In genomic region chrX:2690856-2691542, GRCh38 we compare ENCODE assay signal across 8 cellular contexts. TPM values are rescaled to one million over a fixed set of nuclear protein-coding genes. Genes with fewer than 3 reads are reported as not detected.
DNase-seq lines count a peak whose midpoint lies in the region; ATAC-seq and TF ChIP-seq lines count a peak whose summit lies in the region.

A gene with protein sequence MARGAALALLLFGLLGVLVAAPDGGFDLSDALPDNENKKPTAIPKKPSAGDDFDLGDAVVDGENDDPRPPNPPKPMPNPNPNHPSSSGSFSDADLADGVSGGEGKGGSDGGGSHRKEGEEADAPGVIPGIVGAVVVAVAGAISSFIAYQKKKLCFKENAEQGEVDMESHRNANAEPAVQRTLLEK (plus strand): TSS chrX:2691295. CDS start chrX:2691361, 66 bp downstream.

- no peaks in the 10 kb centered on the region for H3K27me3 ChIP-seq in CD4-positive, alpha-beta memory T cell (ENCODE audit: insufficient read depth, low read length)
- H3K27me3 ChIP-seq in neuron (ENCODE audit: insufficient read depth, low read length) (no peaks in the 10 kb centered on the region), suprapubic skin (no peaks in the 10 kb centered on the region)

- H3K27me3 Mint-ChIP-seq in CD4-positive, alpha-beta memory T cell = no peaks in the 10 kb centered on the region

- peaks cover 23 to 48% (median 33%) of the 10 kb centered on the region in 4 donors for H3K4me1 Mint-ChIP-seq in CD4-positive, alpha-beta memory T cell

- intact Hi-C loops in CD4-positive, alpha-beta memory T cell (cut with micrococcal nuclease) = loop anchor here (1.0 to 5.0 kb wide), 4 partner anchors 36 to 1238 kb away; no protein-coding TSS in a partner anchor

- peak within 1 kb of the TSS; percentile 92 to 99 (median 96) for H3K4me3 Mint-ChIP-seq in CD4-positive, alpha-beta memory T cell

- TF ChIP-seq CTCF in fibroblast of mammary gland (conservative IDR thresholded peaks at IDR 0.05; ENCODE audit: control insufficient read depth, insufficient read depth, low read depth, low read length) (no peak), suprapubic skin (IDR thresholded peaks at IDR 0.05) (no peak)

- peak within 1 kb of the TSS; percentile 72 for H3K27ac ChIP-seq in CD4-positive, alpha-beta memory T cell (ENCODE audit: low read depth, low read length)
- peak within 1 kb of the TSS; percentile 95 for H3K27ac ChIP-seq in suprapubic skin

- H2AFZ ChIP-seq in neuron (ENCODE audit: low read depth, low read length) = peak within 1 kb of the TSS; percentile 100

- H3K9me3 ChIP-seq in CD4-positive, alpha-beta memory T cell (ENCODE audit: control insufficient read depth in 1 of 2, low read length in 2 of 2) = no peaks in the 10 kb centered on the region
- no peaks in the 10 kb centered on the region for H3K9me3 ChIP-seq in neuron (ENCODE audit: low read length)
- H3K9me3 ChIP-seq in suprapubic skin = no peaks in the 10 kb centered on the region

- peak in 1 of 2 donors; percentile 83 for TF ChIP-seq POLR2A in suprapubic skin (IDR thresholded peaks at IDR 0.05)

- no peak for TF ChIP-seq RAD21 in Ishikawa (IDR thresholded peaks at IDR 0.05; ENCODE audit: low read depth)

- H3K4me3 ChIP-seq in CD4-positive, alpha-beta memory T cell (ENCODE audit: low read length in 2 of 2) = peak within 1 kb of the TSS; percentile 96 to 98
- H3K4me3 ChIP-seq in fibroblast of mammary gland (ENCODE audit: control insufficient read depth, low read depth, low read length) = peak within 1 kb of the TSS; percentile 71
- H3K4me3 ChIP-seq in neuron (ENCODE audit: low read length) = peak within 1 kb of the TSS; percentile 98
- H3K4me3 ChIP-seq in suprapubic skin = peak within 1 kb of the TSS; percentile 94

- H3K4me1 ChIP-seq in CD4-positive, alpha-beta memory T cell (ENCODE audit: insufficient read depth, low read length) = peaks cover 34% of the 10 kb centered on the region
- H3K4me1 ChIP-seq in neuron (ENCODE audit: insufficient read depth, low read length) (peaks cover 14% of the 10 kb centered on the region), suprapubic skin (peaks cover 42% of the 10 kb centered on the region)

- H3K27ac Mint-ChIP-seq in CD4-positive, alpha-beta memory T cell = peak within 1 kb of the TSS; percentile 86 to 97 (median 93)

- TF ChIP-seq EP300 in Ishikawa (IDR thresholded peaks at IDR 0.05; ENCODE audit: borderline replicate concordance) (no peak), suprapubic skin (IDR thresholded peaks at IDR 0.05) (no peak)

- H3K36me3 ChIP-seq in CD4-positive, alpha-beta memory T cell (ENCODE audit: insufficient read depth, low read length) = no peaks in the 10 kb centered on the region
- H3K36me3 ChIP-seq in neuron (ENCODE audit: insufficient read depth, low read length) = no peaks in the 10 kb centered on the region
- H3K36me3 ChIP-seq in suprapubic skin = no peaks in the 10 kb centered on the region

- no peaks in the 10 kb centered on the region for H3K9me3 Mint-ChIP-seq in CD4-positive, alpha-beta memory T cell

- WGBS in suprapubic skin = 0% methylated on average over 5 of the region's 73 CpGs

- ATAC-seq in GM21515 (IDR thresholded peaks at IDR 0.05; ENCODE audit: unreplicated experiment) = peak; percentile 82

- POLR2A ChIA-PET in CD4-positive, alpha-beta memory T cell (lab: Charles Lee; ENCODE audit: partially characterized antibody) = no interaction called here

- peak; percentile 87 to 95 (median 88) for DNase-seq in CD4-positive, alpha-beta memory T cell
- peak; percentile 87 for DNase-seq in activated T-cell treated with anti-CD3 and anti-CD28 coated beads for 4 hours
- peak; percentile 75 for DNase-seq in fibroblast of mammary gland (ENCODE audit: low read depth)
- DNase-seq in suprapubic skin (ENCODE audit: low spot score in 2 of 2) = peak; percentile 95 to 96
- no peak for DNase-seq in DMS153 treated with DMSO at 0.1 percent for 48 hours (lab: John Stamatoyannopoulos, UW; ENCODE audit: unreplicated experiment)

- peaks cover 0 to 24% of the 10 kb centered on the region in 2 donors for H3K36me3 Mint-ChIP-seq in CD4-positive, alpha-beta memory T cell

- CTCF ChIA-PET in CD4-positive, alpha-beta memory T cell (lab: Charles Lee; ENCODE audit: partially characterized antibody) = no interaction called here

TF ChIP-seq in Ishikawa, 13 proteins besides CTCF, POLR2A, EP300 and RAD21:
- no peak for TF ChIP-seq USF1 (IDR thresholded peaks at IDR 0.05)
- peak; percentile 83 for TF ChIP-seq EGR1 (IDR thresholded peaks at IDR 0.05)

RNA-seq across cellular contexts. Expression of the gene that starts here (rescaled TPM):
- total RNA-seq in CD4-positive, alpha-beta memory T cell = 100 to 1,000 TPM; 283 to 289 TPM
- polyA plus RNA-seq in CD4-positive, alpha-beta memory T cell = 100 to 1,000 TPM; 388 to 400 TPM
- total RNA-seq in suprapubic skin = 100 to 1,000 TPM; 162 to 192 (median 179) TPM
